16 cellular contexts compared by ENCODE assay signal in genomic region chr4:144137137-144137879, GRCh38. TPM values are rescaled to one million over a fixed set of nuclear protein-coding genes. Genes with fewer than 3 reads are reported as not detected.
DNase-seq lines count a peak whose midpoint lies in the region; ATAC-seq and TF ChIP-seq lines count a peak whose summit lies in the region.
"Not testable (repeated sequence)": the region's sequence is repeated elsewhere in the genome, so short reads cannot be mapped to it uniquely, and the experiment has no call there.
"Had no signal": no experiment of that assay in that cellular context is flagged by ENCODE, and none has a peak within 500 bp of the region (broad histone marks: within the 10 kb centered on the region; RNA-seq: fewer than 3 reads in every experiment).

No MANE protein-coding gene starts in this region.

- H3K27ac Mint-ChIP-seq in MCF 10A (ENCODE audit: low read depth, unreplicated experiment); stimulated activated memory B cell treated with anti-CD40 and anti-IgM and Interleukin-4, amounts not matched to agents 10 μg/mL and 1 μg/mL and 100 μg/mL, for 72 hours: not testable (repeated sequence)

- not testable (repeated sequence) for H3K4me3 Mint-ChIP-seq in MCF 10A (ENCODE audit: unreplicated experiment); stimulated activated memory B cell treated with anti-CD40 and anti-IgM and Interleukin-4, amounts not matched to agents 10 μg/mL and 1 μg/mL and 100 μg/mL, for 72 hours

- CTCF ChIA-PET in MCF 10A (lab: Yijun Ruan, JAX) = interaction anchor here (0.7 kb wide), 1 partner anchor 34 kb away, joined by 3 read pairs; no protein-coding TSS in a partner anchor

- H3K27ac ChIP-seq in foreskin keratinocyte = not testable (repeated sequence)

- H3K36me3 Mint-ChIP-seq in MCF 10A (ENCODE audit: insufficient read depth, unreplicated experiment); stimulated activated memory B cell treated with anti-CD40 and anti-IgM and Interleukin-4, amounts not matched to agents 10 μg/mL and 1 μg/mL and 100 μg/mL, for 72 hours: not testable (repeated sequence)

- not testable (repeated sequence) for H3K4me1 Mint-ChIP-seq in MCF 10A (ENCODE audit: insufficient read depth, unreplicated experiment); stimulated activated memory B cell treated with anti-CD40 and anti-IgM and Interleukin-4, amounts not matched to agents 10 μg/mL and 1 μg/mL and 100 μg/mL, for 72 hours

- H3K27me3 Mint-ChIP-seq in MCF 10A (ENCODE audit: insufficient read depth, unreplicated experiment) = peaks cover 40% of the 10 kb centered on the region
- not testable (repeated sequence) for H3K27me3 Mint-ChIP-seq in stimulated activated memory B cell treated with anti-CD40 and anti-IgM and Interleukin-4, amounts not matched to agents 10 μg/mL and 1 μg/mL and 100 μg/mL, for 72 hours

- in situ Hi-C loops in SK-MEL-5 (cut with HindIII; ENCODE audit: low pct_unique_long_range_greater_than_20kb, low sequenced_read_pairs) = not testable (repeated sequence)

- not testable (repeated sequence) for TF ChIP-seq CTCF in MCF 10A (IDR thresholded peaks at IDR 0.05; ENCODE audit: unreplicated experiment); foreskin keratinocyte (conservative IDR thresholded peaks at IDR 0.05)

- H3K4me1 ChIP-seq in foreskin keratinocyte = not testable (repeated sequence)

- POLR2A ChIA-PET in MCF 10A (lab: Yijun Ruan, JAX) = not testable (repeated sequence)

- peak; percentile 53 for ATAC-seq in foreskin keratinocyte
- ATAC-seq in stimulated activated memory B cell treated with anti-CD40 and anti-IgM and Interleukin-4, amounts not matched to agents 10 μg/mL and 1 μg/mL and 100 μg/mL, for 72 hours = peak; percentile 27

- peak; percentile 36 for TF ChIP-seq POLR2A in erythroblast (IDR thresholded peaks at IDR 0.05; ENCODE audit: low read length)

- H3K9me3 Mint-ChIP-seq in MCF 10A (ENCODE audit: unreplicated experiment); stimulated activated memory B cell treated with anti-CD40 and anti-IgM and Interleukin-4, amounts not matched to agents 10 μg/mL and 1 μg/mL and 100 μg/mL, for 72 hours: not testable (repeated sequence)

- intact Hi-C loops in MCF 10A (cut with micrococcal nuclease) = not testable (repeated sequence)

- not testable (repeated sequence) for H3K27me3 ChIP-seq in foreskin keratinocyte

- BruUV-seq in MCF 10A (replicated peaks; lab: Mats Ljungman, UMichigan) = not testable (repeated sequence)

- DNase-seq in HT1080 (ENCODE audit: low read depth) (peak; percentile 34), SK-MEL-5 (ENCODE audit: low read depth, low spot score) (peak; percentile 48), amniotic epithelial cell (ENCODE audit: low read depth) (peak; percentile 1), MCF 10A (ENCODE audit: unreplicated experiment) (peak; percentile 5), erythroblast (lab: John Stamatoyannopoulos, UW) (peak; percentile 39 to 62), foreskin keratinocyte (peak; percentile 2 to 4), iris pigment epithelial cell (ENCODE audit: low read depth) (peak; percentile 4)

RNA-seq across cellular contexts. Expression of gene GYPA, which starts 3.2 kb away (rescaled TPM):
- not detected in 2 replicates for total RNA-seq in HT1080 (2014; rRNA removed; shearing (Covaris generic))
- not detected in 2 replicates for polyA plus RNA-seq in HT1080 (2015; cell fraction: cytosol; rRNA removed)
- polyA plus RNA-seq in HT1080 (2015; cell fraction: nucleus; rRNA removed) = not detected in 2 replicates
- total RNA-seq in SK-MEL-5 (2014; rRNA removed; shearing (Covaris generic)) = not detected in 2 replicates
- not detected in 2 replicates for polyA plus RNA-seq in SK-MEL-5 (2015; cell fraction: cytosol; rRNA removed)
- polyA plus RNA-seq in SK-MEL-5 (2015; cell fraction: nucleus; rRNA removed) = not detected in 2 replicates
- total RNA-seq in MCF 10A (2022) = not detected in 2 replicates
- total RNA-seq in foreskin keratinocyte = not detected in 2 replicates
- not detected in 2 replicates for polyA plus RNA-seq in foreskin keratinocyte
- total RNA-seq: A172; A673; Calu3; CD4-positive, alpha-beta memory T cell; Daoy; H1; H7 had no signal
- polyA plus RNA-seq: BJ; CD4-positive, alpha-beta memory T cell; H1 had no signal
